ENCODE assay signal across 9 cellular contexts in the genomic region with DNA sequence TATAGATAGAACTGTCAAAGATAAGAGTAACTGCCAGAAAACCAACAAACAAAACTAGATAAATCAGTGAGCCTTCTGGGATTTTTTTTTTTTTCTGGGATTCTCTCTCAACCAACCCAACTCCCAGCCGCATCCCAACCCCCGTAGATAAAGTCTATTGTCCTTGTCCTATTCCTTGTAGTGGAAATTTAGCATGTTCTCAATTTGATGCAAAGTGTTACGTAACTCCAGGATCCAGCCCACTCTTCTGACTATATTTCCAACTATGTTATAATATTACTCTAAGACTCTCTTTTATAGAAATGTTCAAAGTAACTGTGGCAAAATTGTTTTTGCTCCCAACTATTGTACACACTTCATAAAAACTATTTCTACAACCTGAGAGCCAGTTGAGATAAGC.
"Had no signal": no experiment of that assay in that cellular context is flagged by ENCODE, and none has a peak within 500 bp of the region (broad histone marks: within the 10 kb centered on the region; RNA-seq: fewer than 3 reads in every experiment).

No MANE protein-coding gene starts in this region.

- DNase-seq: H7, HFFc6, KBM-7 had no signal

- H3K27ac Mint-ChIP-seq: GM23338, HFFc6, IgD-negative memory B cell had no signal

- H3K36me3 Mint-ChIP-seq: IgD-negative memory B cell had no signal

- H3K9ac ChIP-seq: KMS-11 had no signal

- H3K36me3 ChIP-seq: HAP-1 had no signal

- ATAC-seq: GM23338, HCT116 had no signal

- H3K27ac ChIP-seq: HL-60, KMS-11 had no signal

- H3K4me2 ChIP-seq: GM23338, KMS-11 had no signal

- H3K4me3 ChIP-seq: GM23338, HAP-1 had no signal

- H3K9me3 ChIP-seq: HAP-1 had no signal

- H3K4me1 Mint-ChIP-seq: IgD-negative memory B cell had no signal

- H2AFZ ChIP-seq: GM23338 had no signal

- H3K4me3 Mint-ChIP-seq: GM23338, HFFc6, IgD-negative memory B cell had no signal

- H3K4me1 ChIP-seq: HAP-1 had no signal
